ENCODE assay signal across 1 cellular context in the genomic region with DNA sequence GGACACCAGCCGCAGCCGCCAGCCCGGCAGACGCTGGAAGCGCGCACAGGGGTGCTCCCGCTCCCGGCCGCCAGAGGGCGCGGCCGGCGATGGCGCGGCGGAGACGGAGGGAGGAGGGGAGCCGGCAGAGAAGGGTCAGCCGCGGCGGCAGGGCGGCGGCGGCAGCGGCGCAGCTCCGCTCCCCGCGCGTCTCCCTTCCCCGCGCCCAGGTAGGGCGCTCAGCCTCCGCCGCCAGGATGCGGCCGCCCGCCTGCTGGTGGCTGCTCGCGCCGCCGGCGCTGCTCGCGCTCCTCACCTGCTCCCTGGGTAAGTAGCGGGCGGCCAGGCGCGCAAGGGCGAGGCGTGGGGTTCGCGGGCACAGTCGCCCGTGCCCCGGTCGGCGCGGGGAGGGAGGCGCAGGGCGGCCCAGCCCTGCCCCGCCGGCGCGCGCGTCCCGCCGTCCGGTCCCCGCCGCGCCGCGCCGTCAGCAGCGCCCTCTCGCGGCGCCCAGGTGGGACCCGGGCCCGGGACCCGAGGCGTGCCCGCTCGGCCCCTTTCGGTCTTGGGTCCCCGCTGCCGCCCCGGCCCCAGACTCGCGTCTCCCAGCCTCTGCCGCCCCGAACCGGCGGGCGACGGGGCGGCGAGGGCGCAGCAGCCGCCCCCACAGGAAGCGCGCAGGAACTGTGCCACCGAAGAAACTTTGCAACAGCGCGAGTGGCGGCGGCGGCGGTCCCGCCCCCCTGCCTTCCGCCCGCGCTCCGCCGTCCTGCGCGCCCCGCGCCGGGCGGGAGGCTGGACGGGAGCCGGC.
TF ChIP-seq lines count a peak whose summit lies in the region.

A gene (plus strand): TSS at position 127 of the 787 bp plus-strand sequence. CDS start 110 bp downstream, at position 237.

TF ChIP-seq in HepG2, 621 proteins besides CTCF, POLR2A, EP300 and RAD21 (continued from another document and continues in another):
- no peak for TF ChIP-seq NFRKB (IDR thresholded peaks at IDR 0.05)
- TF ChIP-seq NAIF1 (CRISPR knock-in tag; IDR thresholded peaks at IDR 0.05; ENCODE audit: borderline replicate concordance), result no peak
- TF ChIP-seq ARNT2 (CRISPR knock-in tag; IDR thresholded peaks at IDR 0.05; ENCODE audit: low read depth), result peak; percentile 5
- no peak for TF ChIP-seq NFE2 (CRISPR knock-in tag; IDR thresholded peaks at IDR 0.05)
- peak; percentile 88 for TF ChIP-seq KDM2A (CRISPR knock-in tag; IDR thresholded peaks at IDR 0.05; ENCODE audit: borderline replicate concordance, low read depth)
- no peak for TF ChIP-seq ZFP1 (CRISPR knock-in tag; IDR thresholded peaks at IDR 0.05)
- TF ChIP-seq ZNF484 (CRISPR knock-in tag; IDR thresholded peaks at IDR 0.05; ENCODE audit: borderline replicate concordance, low read depth), result no peak
- TF ChIP-seq SMARCC2 (IDR thresholded peaks at IDR 0.05), result no peak
- TF ChIP-seq ZNF615 (CRISPR knock-in tag; IDR thresholded peaks at IDR 0.05; ENCODE audit: borderline replicate concordance), result no peak
- TF ChIP-seq, protein P1, sequence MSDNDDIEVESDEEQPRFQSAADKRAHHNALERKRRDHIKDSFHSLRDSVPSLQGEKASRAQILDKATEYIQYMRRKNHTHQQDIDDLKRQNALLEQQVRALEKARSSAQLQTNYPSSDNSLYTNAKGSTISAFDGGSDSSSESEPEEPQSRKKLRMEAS (IDR thresholded peaks at IDR 0.05), result no peak; the same call in none of the 2 replicates
- no peak for TF ChIP-seq ZNF20 (CRISPR knock-in tag; IDR thresholded peaks at IDR 0.05)
- TF ChIP-seq ZNF782 (CRISPR knock-in tag; IDR thresholded peaks at IDR 0.05; ENCODE audit: borderline replicate concordance), result no peak
- TF ChIP-seq ZFP82 (CRISPR knock-in tag; IDR thresholded peaks at IDR 0.05; ENCODE audit: borderline replicate concordance), result no peak
- TF ChIP-seq ZNF225 (CRISPR knock-in tag; IDR thresholded peaks at IDR 0.05), result no peak
- TF ChIP-seq, protein P2, sequence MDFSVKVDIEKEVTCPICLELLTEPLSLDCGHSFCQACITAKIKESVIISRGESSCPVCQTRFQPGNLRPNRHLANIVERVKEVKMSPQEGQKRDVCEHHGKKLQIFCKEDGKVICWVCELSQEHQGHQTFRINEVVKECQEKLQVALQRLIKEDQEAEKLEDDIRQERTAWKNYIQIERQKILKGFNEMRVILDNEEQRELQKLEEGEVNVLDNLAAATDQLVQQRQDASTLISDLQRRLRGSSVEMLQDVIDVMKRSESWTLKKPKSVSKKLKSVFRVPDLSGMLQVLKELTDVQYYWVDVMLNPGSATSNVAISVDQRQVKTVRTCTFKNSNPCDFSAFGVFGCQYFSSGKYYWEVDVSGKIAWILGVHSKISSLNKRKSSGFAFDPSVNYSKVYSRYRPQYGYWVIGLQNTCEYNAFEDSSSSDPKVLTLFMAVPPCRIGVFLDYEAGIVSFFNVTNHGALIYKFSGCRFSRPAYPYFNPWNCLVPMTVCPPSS (IDR thresholded peaks at IDR 0.05), result no peak
- 0 out of 2 replicates have a peak, but pooled peaks have one; percentile 32 for TF ChIP-seq FOXC1 (CRISPR knock-in tag; IDR thresholded peaks at IDR 0.05; ENCODE audit: borderline replicate concordance)
- no peak for TF ChIP-seq ZNF546 (CRISPR knock-in tag; conservative IDR thresholded peaks at IDR 0.05)
- TF ChIP-seq ARID2 (CRISPR knock-in tag; IDR thresholded peaks at IDR 0.05; ENCODE audit: borderline replicate concordance), result no peak
- TF ChIP-seq MAFG (CRISPR knock-in tag; IDR thresholded peaks at IDR 0.05), result no peak
- no peak for TF ChIP-seq RFX3 (CRISPR knock-in tag; IDR thresholded peaks at IDR 0.05)
- TF ChIP-seq, protein P3, sequence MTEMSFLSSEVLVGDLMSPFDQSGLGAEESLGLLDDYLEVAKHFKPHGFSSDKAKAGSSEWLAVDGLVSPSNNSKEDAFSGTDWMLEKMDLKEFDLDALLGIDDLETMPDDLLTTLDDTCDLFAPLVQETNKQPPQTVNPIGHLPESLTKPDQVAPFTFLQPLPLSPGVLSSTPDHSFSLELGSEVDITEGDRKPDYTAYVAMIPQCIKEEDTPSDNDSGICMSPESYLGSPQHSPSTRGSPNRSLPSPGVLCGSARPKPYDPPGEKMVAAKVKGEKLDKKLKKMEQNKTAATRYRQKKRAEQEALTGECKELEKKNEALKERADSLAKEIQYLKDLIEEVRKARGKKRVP (CRISPR knock-in tag; IDR thresholded peaks at IDR 0.05), result no peak
- no peak for TF ChIP-seq ZSCAN12 (CRISPR knock-in tag; IDR thresholded peaks at IDR 0.05)
- TF ChIP-seq, protein P4, sequence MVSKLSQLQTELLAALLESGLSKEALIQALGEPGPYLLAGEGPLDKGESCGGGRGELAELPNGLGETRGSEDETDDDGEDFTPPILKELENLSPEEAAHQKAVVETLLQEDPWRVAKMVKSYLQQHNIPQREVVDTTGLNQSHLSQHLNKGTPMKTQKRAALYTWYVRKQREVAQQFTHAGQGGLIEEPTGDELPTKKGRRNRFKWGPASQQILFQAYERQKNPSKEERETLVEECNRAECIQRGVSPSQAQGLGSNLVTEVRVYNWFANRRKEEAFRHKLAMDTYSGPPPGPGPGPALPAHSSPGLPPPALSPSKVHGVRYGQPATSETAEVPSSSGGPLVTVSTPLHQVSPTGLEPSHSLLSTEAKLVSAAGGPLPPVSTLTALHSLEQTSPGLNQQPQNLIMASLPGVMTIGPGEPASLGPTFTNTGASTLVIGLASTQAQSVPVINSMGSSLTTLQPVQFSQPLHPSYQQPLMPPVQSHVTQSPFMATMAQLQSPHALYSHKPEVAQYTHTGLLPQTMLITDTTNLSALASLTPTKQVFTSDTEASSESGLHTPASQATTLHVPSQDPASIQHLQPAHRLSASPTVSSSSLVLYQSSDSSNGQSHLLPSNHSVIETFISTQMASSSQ (IDR thresholded peaks at IDR 0.05; ENCODE audit: low read depth), result no peak
- TF ChIP-seq, protein P4 (CRISPR knock-in tag; IDR thresholded peaks at IDR 0.05; ENCODE audit: borderline replicate concordance), result no peak
- TF ChIP-seq PITX1 (CRISPR knock-in tag; IDR thresholded peaks at IDR 0.05), result no peak
- TF ChIP-seq, protein P5, sequence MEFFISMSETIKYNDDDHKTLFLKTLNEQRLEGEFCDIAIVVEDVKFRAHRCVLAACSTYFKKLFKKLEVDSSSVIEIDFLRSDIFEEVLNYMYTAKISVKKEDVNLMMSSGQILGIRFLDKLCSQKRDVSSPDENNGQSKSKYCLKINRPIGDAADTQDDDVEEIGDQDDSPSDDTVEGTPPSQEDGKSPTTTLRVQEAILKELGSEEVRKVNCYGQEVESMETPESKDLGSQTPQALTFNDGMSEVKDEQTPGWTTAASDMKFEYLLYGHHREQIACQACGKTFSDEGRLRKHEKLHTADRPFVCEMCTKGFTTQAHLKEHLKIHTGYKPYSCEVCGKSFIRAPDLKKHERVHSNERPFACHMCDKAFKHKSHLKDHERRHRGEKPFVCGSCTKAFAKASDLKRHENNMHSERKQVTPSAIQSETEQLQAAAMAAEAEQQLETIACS (CRISPR knock-in tag; IDR thresholded peaks at IDR 0.05), result no peak
- TF ChIP-seq ZNF672 (CRISPR knock-in tag; IDR thresholded peaks at IDR 0.05), result no peak
- TF ChIP-seq HDAC6 (IDR thresholded peaks at IDR 0.05; ENCODE audit: low read depth, low read length), result no peak
- TF ChIP-seq ZNF138 (CRISPR knock-in tag; IDR thresholded peaks at IDR 0.05; ENCODE audit: low read depth), result no peak
- TF ChIP-seq, protein P6, sequence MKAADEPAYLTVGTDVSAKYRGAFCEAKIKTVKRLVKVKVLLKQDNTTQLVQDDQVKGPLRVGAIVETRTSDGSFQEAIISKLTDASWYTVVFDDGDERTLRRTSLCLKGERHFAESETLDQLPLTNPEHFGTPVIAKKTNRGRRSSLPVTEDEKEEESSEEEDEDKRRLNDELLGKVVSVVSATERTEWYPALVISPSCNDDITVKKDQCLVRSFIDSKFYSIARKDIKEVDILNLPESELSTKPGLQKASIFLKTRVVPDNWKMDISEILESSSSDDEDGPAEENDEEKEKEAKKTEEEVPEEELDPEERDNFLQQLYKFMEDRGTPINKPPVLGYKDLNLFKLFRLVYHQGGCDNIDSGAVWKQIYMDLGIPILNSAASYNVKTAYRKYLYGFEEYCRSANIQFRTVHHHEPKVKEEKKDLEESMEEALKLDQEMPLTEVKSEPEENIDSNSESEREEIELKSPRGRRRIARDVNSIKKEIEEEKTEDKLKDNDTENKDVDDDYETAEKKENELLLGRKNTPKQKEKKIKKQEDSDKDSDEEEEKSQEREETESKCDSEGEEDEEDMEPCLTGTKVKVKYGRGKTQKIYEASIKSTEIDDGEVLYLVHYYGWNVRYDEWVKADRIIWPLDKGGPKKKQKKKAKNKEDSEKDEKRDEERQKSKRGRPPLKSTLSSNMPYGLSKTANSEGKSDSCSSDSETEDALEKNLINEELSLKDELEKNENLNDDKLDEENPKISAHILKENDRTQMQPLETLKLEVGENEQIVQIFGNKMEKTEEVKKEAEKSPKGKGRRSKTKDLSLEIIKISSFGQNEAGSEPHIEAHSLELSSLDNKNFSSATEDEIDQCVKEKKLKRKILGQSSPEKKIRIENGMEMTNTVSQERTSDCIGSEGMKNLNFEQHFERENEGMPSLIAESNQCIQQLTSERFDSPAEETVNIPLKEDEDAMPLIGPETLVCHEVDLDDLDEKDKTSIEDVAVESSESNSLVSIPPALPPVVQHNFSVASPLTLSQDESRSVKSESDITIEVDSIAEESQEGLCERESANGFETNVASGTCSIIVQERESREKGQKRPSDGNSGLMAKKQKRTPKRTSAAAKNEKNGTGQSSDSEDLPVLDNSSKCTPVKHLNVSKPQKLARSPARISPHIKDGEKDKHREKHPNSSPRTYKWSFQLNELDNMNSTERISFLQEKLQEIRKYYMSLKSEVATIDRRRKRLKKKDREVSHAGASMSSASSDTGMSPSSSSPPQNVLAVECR (CRISPR knock-in tag; IDR thresholded peaks at IDR 0.05; ENCODE audit: borderline replicate concordance), result peak; percentile 32; the same call in 1 of the 2 replicates
- TF ChIP-seq ZFAT (CRISPR knock-in tag; conservative IDR thresholded peaks at IDR 0.05), result no peak
- TF ChIP-seq, protein P7, sequence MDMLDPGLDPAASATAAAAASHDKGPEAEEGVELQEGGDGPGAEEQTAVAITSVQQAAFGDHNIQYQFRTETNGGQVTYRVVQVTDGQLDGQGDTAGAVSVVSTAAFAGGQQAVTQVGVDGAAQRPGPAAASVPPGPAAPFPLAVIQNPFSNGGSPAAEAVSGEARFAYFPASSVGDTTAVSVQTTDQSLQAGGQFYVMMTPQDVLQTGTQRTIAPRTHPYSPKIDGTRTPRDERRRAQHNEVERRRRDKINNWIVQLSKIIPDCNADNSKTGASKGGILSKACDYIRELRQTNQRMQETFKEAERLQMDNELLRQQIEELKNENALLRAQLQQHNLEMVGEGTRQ (IDR thresholded peaks at IDR 0.05; ENCODE audit: low read depth, low read length), result no peak
- TF ChIP-seq, protein P7 (CRISPR knock-in tag; IDR thresholded peaks at IDR 0.05; ENCODE audit: borderline replicate concordance), result no peak
- no peak for TF ChIP-seq JDP2 (CRISPR knock-in tag; IDR thresholded peaks at IDR 0.05; ENCODE audit: borderline replicate concordance)
- TF ChIP-seq, protein P8, sequence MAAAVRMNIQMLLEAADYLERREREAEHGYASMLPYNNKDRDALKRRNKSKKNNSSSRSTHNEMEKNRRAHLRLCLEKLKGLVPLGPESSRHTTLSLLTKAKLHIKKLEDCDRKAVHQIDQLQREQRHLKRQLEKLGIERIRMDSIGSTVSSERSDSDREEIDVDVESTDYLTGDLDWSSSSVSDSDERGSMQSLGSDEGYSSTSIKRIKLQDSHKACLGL (CRISPR knock-in tag; IDR thresholded peaks at IDR 0.05), result no peak
- TF ChIP-seq IRF2 (CRISPR knock-in tag; IDR thresholded peaks at IDR 0.05), result no peak
- no peak for TF ChIP-seq EZH2 (conservative IDR thresholded peaks at IDR 0.05; ENCODE audit: low read depth, low read length)
- no peak for TF ChIP-seq MEIS1 (CRISPR knock-in tag; IDR thresholded peaks at IDR 0.05; ENCODE audit: borderline replicate concordance)
- TF ChIP-seq, protein P9, sequence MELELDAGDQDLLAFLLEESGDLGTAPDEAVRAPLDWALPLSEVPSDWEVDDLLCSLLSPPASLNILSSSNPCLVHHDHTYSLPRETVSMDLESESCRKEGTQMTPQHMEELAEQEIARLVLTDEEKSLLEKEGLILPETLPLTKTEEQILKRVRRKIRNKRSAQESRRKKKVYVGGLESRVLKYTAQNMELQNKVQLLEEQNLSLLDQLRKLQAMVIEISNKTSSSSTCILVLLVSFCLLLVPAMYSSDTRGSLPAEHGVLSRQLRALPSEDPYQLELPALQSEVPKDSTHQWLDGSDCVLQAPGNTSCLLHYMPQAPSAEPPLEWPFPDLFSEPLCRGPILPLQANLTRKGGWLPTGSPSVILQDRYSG (CRISPR knock-in tag; IDR thresholded peaks at IDR 0.05), result no peak
- no peak for TF ChIP-seq IKZF4 (CRISPR knock-in tag; IDR thresholded peaks at IDR 0.05; ENCODE audit: borderline replicate concordance, low read depth, not compliant biosample characterization)
- TF ChIP-seq ZNF629 (CRISPR knock-in tag; conservative IDR thresholded peaks at IDR 0.05), result no peak
- TF ChIP-seq, protein P10, sequence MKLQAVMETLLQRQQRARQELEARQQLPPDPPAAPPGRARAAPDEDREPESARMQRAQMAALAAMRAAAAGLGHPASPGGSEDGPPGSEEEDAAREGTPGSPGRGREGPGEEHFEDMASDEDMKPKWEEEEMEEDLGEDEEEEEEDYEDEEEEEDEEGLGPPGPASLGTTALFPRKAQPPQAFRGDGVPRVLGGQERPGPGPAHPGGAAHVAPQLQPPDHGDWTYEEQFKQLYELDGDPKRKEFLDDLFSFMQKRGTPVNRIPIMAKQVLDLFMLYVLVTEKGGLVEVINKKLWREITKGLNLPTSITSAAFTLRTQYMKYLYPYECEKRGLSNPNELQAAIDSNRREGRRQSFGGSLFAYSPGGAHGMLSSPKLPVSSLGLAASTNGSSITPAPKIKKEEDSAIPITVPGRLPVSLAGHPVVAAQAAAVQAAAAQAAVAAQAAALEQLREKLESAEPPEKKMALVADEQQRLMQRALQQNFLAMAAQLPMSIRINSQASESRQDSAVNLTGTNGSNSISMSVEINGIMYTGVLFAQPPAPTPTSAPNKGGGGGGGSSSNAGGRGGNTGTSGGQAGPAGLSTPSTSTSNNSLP (IDR thresholded peaks at IDR 0.05; ENCODE audit: low read depth, low read length), result no peak
- no peak for TF ChIP-seq CENPT (CRISPR knock-in tag; IDR thresholded peaks at IDR 0.05; ENCODE audit: low read depth)
- no peak for TF ChIP-seq ZNF205 (CRISPR knock-in tag; IDR thresholded peaks at IDR 0.05)
- no peak for TF ChIP-seq KDM1A (CRISPR knock-in tag; IDR thresholded peaks at IDR 0.05)
